ENCODE assay signal across 24 cellular contexts in the genomic region with DNA sequence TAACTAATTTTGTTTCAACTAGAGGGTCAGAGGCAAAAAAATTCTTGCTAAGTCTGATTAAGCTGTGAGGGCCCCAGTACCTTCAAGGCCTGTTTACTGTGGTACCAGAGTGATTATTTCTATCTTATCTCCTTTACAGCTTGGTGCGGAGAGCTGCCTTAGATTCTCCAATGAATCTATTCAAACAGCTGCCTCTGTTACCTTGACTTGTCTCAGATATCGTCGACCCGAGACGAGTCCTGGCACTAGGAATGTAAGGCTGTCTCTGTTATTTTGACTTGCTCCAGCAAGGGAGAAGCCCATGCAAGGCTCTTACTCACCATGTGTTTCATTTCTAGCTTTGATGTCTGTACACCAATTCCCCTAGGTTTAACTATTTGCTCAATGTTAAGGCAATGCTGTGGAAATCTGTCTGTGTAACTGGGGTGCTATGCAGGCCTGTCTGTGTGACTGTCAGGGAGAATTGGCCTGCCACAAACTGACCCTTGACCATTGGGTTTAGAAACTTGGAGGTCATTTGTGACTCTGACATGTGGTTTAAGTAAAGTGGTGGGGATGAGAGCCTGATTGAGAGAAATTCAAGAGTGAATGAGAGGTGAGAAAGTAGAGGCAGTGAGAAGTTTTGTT. TPM values are rescaled to one million over a fixed set of nuclear protein-coding genes. Genes with fewer than 3 reads are reported as not detected.
DNase-seq lines count a peak whose midpoint lies in the region; ATAC-seq, FAIRE-seq and TF ChIP-seq lines count a peak whose summit lies in the region.
"Had no signal": no experiment of that assay in that cellular context is flagged by ENCODE, and none has a peak within 500 bp of the region (broad histone marks: within the 10 kb centered on the region; RNA-seq: fewer than 3 reads in every experiment).

No MANE protein-coding gene starts in this region.

- intact Hi-C loops in HepG2 (cut with micrococcal nuclease; ENCODE audit: unreplicated experiment), result no loop called here

- H3K9me3 ChIP-seq in astrocyte (ENCODE audit: insufficient read depth, low read depth, low read length) (no peaks in the 10 kb centered on the region), HepG2 (ENCODE audit: low read length) (no peaks in the 10 kb centered on the region), smooth muscle cell (replicated peaks; ENCODE audit: low read depth) (no peaks in the 10 kb centered on the region), osteoblast (ENCODE audit: low read depth, low read length) (no peaks in the 10 kb centered on the region)
- H3K9me3 ChIP-seq: BE2C, Peyer's patch, SJCRH30 had no signal

- H2AFZ ChIP-seq in astrocyte (ENCODE audit: low read depth, low read length) (no peak overlapping the region), HepG2 (ENCODE audit: low read length) (peak overlapping the region; percentile 59), smooth muscle cell (ENCODE audit: low read depth) (peak overlapping the region; percentile 54), osteoblast (ENCODE audit: low read length) (no peak overlapping the region)

- peaks cover 2% of the 10 kb centered on the region for H3K36me3 Mint-ChIP-seq in astrocyte (ENCODE audit: low read depth, unreplicated experiment)
- H3K36me3 Mint-ChIP-seq: CD4-positive, CD25-positive, alpha-beta regulatory T cell had no signal

- no TSS peak for BruUV-seq in HepG2 (replicated peaks; lab: Mats Ljungman, UMichigan)

- H3K27me3 ChIP-seq in astrocyte (ENCODE audit: insufficient read depth, low read length) (no peaks in the 10 kb centered on the region), HepG2 (ENCODE audit: control insufficient read depth in 1 of 2, insufficient read depth in 2 of 2, low read length in 2 of 2) (peaks cover 0 to under 1% of the 10 kb centered on the region in 2 experiments; a peak in 1 of 5 replicates), smooth muscle cell (ENCODE audit: low read depth) (no peaks in the 10 kb centered on the region), osteoblast (ENCODE audit: insufficient read depth, low read length) (peaks cover 4% of the 10 kb centered on the region)
- H3K27me3 ChIP-seq: BE2C, Peyer's patch, SJCRH30 had no signal

- H3K79me2 ChIP-seq in astrocyte (ENCODE audit: insufficient read depth, low read length) (no peaks in the 10 kb centered on the region), HepG2 (ENCODE audit: insufficient read depth, low read length) (no peaks in the 10 kb centered on the region), smooth muscle cell (ENCODE audit: low read depth) (no peaks in the 10 kb centered on the region), osteoblast (ENCODE audit: insufficient read depth, low read length) (no peaks in the 10 kb centered on the region)

- CTCF ChIA-PET in HepG2 (lab: Yijun Ruan, JAX; ENCODE audit: low intra/inter-chr PET ratio, low total read pairs), result no interaction called here

- in situ Hi-C loops in HepG2 (cut with HindIII; ENCODE audit: extremely low pct_ligation_motif_present, low pct_unique_long_range_greater_than_20kb), result no loop called here

- no peak for TF ChIP-seq EP300 in HepG2 (IDR thresholded peaks at IDR 0.05; ENCODE audit: low read depth in 2 of 2, low read length in 2 of 2)
- no peak for TF ChIP-seq EP300 in HepG2 (CRISPR knock-in tag; IDR thresholded peaks at IDR 0.05; ENCODE audit: borderline replicate concordance)

- no peak for FAIRE-seq in astrocyte (lab: Jason Lieb, UNC)
- FAIRE-seq in HepG2 (lab: Jason Lieb, UNC), result no peak
- FAIRE-seq: GM12891 had no signal

- H3K9me3 Mint-ChIP-seq in astrocyte (ENCODE audit: unreplicated experiment), result no peaks in the 10 kb centered on the region

- peaks cover 16% of the 10 kb centered on the region for H3K4me1 Mint-ChIP-seq in astrocyte (ENCODE audit: low read depth, unreplicated experiment)

- H3K36me3 ChIP-seq in astrocyte (ENCODE audit: insufficient read depth, low read length), result no peaks in the 10 kb centered on the region
- H3K36me3 ChIP-seq in HepG2 (replicated peaks in 1 of 2; ENCODE audit: control insufficient read depth in 1 of 2, insufficient read depth in 2 of 2, low read length in 2 of 2), result no peaks in the 10 kb centered on the region
- H3K36me3 ChIP-seq in smooth muscle cell (ENCODE audit: low read depth), result no peaks in the 10 kb centered on the region
- H3K36me3 ChIP-seq in osteoblast (ENCODE audit: insufficient read depth, low read length), result no peaks in the 10 kb centered on the region
- H3K36me3 ChIP-seq: BE2C, Peyer's patch, SJCRH30 had no signal

- POLR2A ChIA-PET in HepG2 (lab: Yijun Ruan, JAX), result interaction anchor here (1.0 to 1.5 kb wide), 6 partner anchors 10 to 830 kb away, joined by 3 to 4 read pairs (median 4); a partner anchor contains a TSS

- no peak overlapping the region for H3K4me2 ChIP-seq in astrocyte (ENCODE audit: low read length)
- peak overlapping the region; percentile 56 for H3K4me2 ChIP-seq in HepG2 (ENCODE audit: low read depth, low read length)
- no peak overlapping the region for H3K4me2 ChIP-seq in smooth muscle cell
- H3K4me2 ChIP-seq in osteoblast (ENCODE audit: insufficient read depth, low read length), result no peak overlapping the region

- TF ChIP-seq CTCF in astrocyte (IDR thresholded peaks at IDR 0.05; ENCODE audit: insufficient read depth, low read depth, low read length) (no peak), HepG2 (CRISPR knock-in tag; IDR thresholded peaks at IDR 0.05) (no peak), smooth muscle cell (IDR thresholded peaks at IDR 0.05; ENCODE audit: borderline replicate concordance, insufficient read depth, poor library complexity, severe bottlenecking) (no peak), osteoblast (IDR thresholded peaks at IDR 0.05; ENCODE audit: extremely low read depth, low read depth, low read length) (no peak)

- peak overlapping the region; percentile 10 for H3K27ac Mint-ChIP-seq in astrocyte (ENCODE audit: unreplicated experiment)
- H3K27ac Mint-ChIP-seq: CD4-positive, CD25-positive, alpha-beta regulatory T cell had no signal

- H3K9ac ChIP-seq in astrocyte (ENCODE audit: low read length) (no peak overlapping the region), HepG2 (ENCODE audit: insufficient read depth, low read depth, low read length) (no peak overlapping the region), smooth muscle cell (ENCODE audit: low read depth) (no peak overlapping the region)

- H3K27ac ChIP-seq in astrocyte (ENCODE audit: low read depth, low read length), result no peak overlapping the region
- peak overlapping the region; percentile 9 for H3K27ac ChIP-seq in HepG2 (ENCODE audit: extremely low read length, insufficient read depth, low read length)
- H3K27ac ChIP-seq in smooth muscle cell (ENCODE audit: low read depth), result no peak overlapping the region
- no peak overlapping the region for H3K27ac ChIP-seq in osteoblast (ENCODE audit: low read depth, low read length)
- H3K27ac ChIP-seq: Peyer's patch, SJCRH30 had no signal

- TF ChIP-seq RAD21 in HepG2 (CRISPR knock-in tag; IDR thresholded peaks at IDR 0.05), result no peak

- ATAC-seq in HepG2, result peak; percentile 23; the same call in 2 of the 3 replicates
- no peak for ATAC-seq in GM21737 (IDR thresholded peaks at IDR 0.05; ENCODE audit: unreplicated experiment)

- H3F3A ChIP-seq in smooth muscle cell (ENCODE audit: low read depth), result no peaks in the 10 kb centered on the region

- H3K4me1 ChIP-seq in astrocyte (ENCODE audit: insufficient read depth, low read length) (no peaks in the 10 kb centered on the region), HepG2 (ENCODE audit: insufficient read depth, low read length) (peaks cover 44% of the 10 kb centered on the region), smooth muscle cell (ENCODE audit: low read depth) (no peaks in the 10 kb centered on the region), osteoblast (ENCODE audit: insufficient read depth, low read length) (peaks cover 3% of the 10 kb centered on the region)
- H3K4me1 ChIP-seq: BE2C, Peyer's patch, SJCRH30 had no signal

- H3K4me3 ChIP-seq in astrocyte (ENCODE audit: insufficient read depth, low read depth, low read length) (no peak overlapping the region), HepG2 (replicated peaks in 1 of 3; ENCODE audit: insufficient read depth in 1 of 3, low read depth in 2 of 3, low read length in 3 of 3) (no peak overlapping the region), smooth muscle cell (no peak overlapping the region), osteoblast (ENCODE audit: insufficient read depth, low read length) (no peak overlapping the region)
- H3K4me3 ChIP-seq: Peyer's patch, SJCRH30 had no signal

- DNase-seq in LHCN-M2 (ENCODE audit: low read depth), result peak; percentile 37
- DNase-seq in astrocyte (ENCODE audit: low read depth), result no peak
- DNase-seq in HepG2 (ENCODE audit: low spot score), result no peak
- no peak for DNase-seq in smooth muscle cell (lab: John Stamatoyannopoulos, UW; ENCODE audit: unreplicated experiment)
- DNase-seq in ureter (ENCODE audit: low spot score), result no peak
- no peak for DNase-seq in osteoblast (ENCODE audit: insufficient read length, low spot score, missing footprints)
- DNase-seq: BE2C; CD4-positive, CD25-positive, alpha-beta regulatory T cell; COR-L47; DMS 273 treated with DMSO at 0.1 percent for 48 hours; DND-41; GOT3; HCEC 1CT; MV-4-11; NCI-H1105 treated with DMSO at 0.1 percent for 48 hours; NCI-H1694 treated with DMSO at 0.1 percent for 48 hours; NCI-H2081 treated with DMSO at 0.1 percent for 48 hours; NCI-H2171 treated with DMSO at 0.1 percent for 48 hours; NCI-H524 treated with DMSO at 0.1 percent for 48 hours; NCI-H82; Peyer's patch; SJCRH30 had no signal

- no peak overlapping the region for H3K4me3 Mint-ChIP-seq in astrocyte (ENCODE audit: unreplicated experiment)

- under 1% methylated on average over 5 of the region's 5 CpGs for WGBS in HepG2 (ENCODE audit: low lambda C conversion rate)
- 64% methylated on average over 5 of the region's 5 CpGs for WGBS in smooth muscle cell (ENCODE audit: low lambda C conversion rate)

- H4K20me1 ChIP-seq in astrocyte (ENCODE audit: insufficient read depth, low read length) (no peaks in the 10 kb centered on the region), HepG2 (ENCODE audit: insufficient read depth, low read length) (no peaks in the 10 kb centered on the region), smooth muscle cell (ENCODE audit: low read depth) (no peaks in the 10 kb centered on the region), osteoblast (ENCODE audit: insufficient read depth, low read length) (no peaks in the 10 kb centered on the region)

- peaks cover 3% of the 10 kb centered on the region for H3K27me3 Mint-ChIP-seq in astrocyte (ENCODE audit: low read depth, unreplicated experiment)

- no peak for TF ChIP-seq POLR2A in HepG2 (IDR thresholded peaks at IDR 0.05; ENCODE audit: insufficient read depth in 1 of 2, low read depth in 2 of 2, low read length in 2 of 2)

RNA-seq across cellular contexts. Expression of a gene that starts 10.4 kb away (rescaled TPM):
- total RNA-seq in LHCN-M2 (2014; rRNA removed) (8.4 and 8.9 TPM in 2 replicates), astrocyte (5.2 TPM in 2 replicates), HepG2 (2016; rRNA removed; fragmentation: Illumina TruSeq; extraction: Trizol) (10.0 and 11.0 TPM in 2 replicates), smooth muscle cell (5.3 and 6.5 TPM in 2 replicates), ureter (2.9 TPM), osteoblast (9.8 and 11.5 TPM in 2 replicates)
- 6.7 TPM for polyA plus RNA-seq in LHCN-M2 (2012)
- 3.2 and 3.3 TPM in 2 replicates for total RNA-seq in HepG2 (2016; cell fraction: cytosol; rRNA removed; fragmentation: Illumina TruSeq; extraction: Trizol; ENCODE audit: low read depth)
- 10.6 and 12.0 TPM in 2 replicates for total RNA-seq in HepG2 (2016; cell fraction: insoluble cytoplasmic fraction; rRNA removed; fragmentation: Illumina TruSeq; extraction: Trizol)
- total RNA-seq in HepG2 (2016; cell fraction: membrane; rRNA removed; fragmentation: Illumina TruSeq; extraction: Trizol), result 5.3 and 5.7 TPM in 2 replicates
- total RNA-seq in HepG2 (2016; cell fraction: nucleus; rRNA removed; fragmentation: Illumina TruSeq; extraction: Trizol), result 3.6 and 4.7 TPM in 2 replicates
- polyA plus RNA-seq in HepG2 (2011; rRNA removed) (2.9 and 3.0 TPM in 2 replicates), smooth muscle cell (5.4 and 7.7 TPM in 2 replicates)
- polyA plus RNA-seq in HepG2 (2011; cell fraction: cytosol; rRNA removed), result 3.5 and 3.9 TPM in 2 replicates
- 2.3 TPM in 2 replicates for polyA plus RNA-seq in HepG2 (2011; cell fraction: nucleus; rRNA removed)
- polyA plus RNA-seq in HepG2 (2012), result 2.4 and 3.6 TPM in 2 replicates
- polyA plus RNA-seq in HepG2 (2016; cell fraction: cytosol; fragmentation: Illumina TruSeq; extraction: Trizol; ENCODE audit: low read depth), result 2.5 and 3.0 TPM in 2 replicates
- polyA plus RNA-seq in HepG2 (2016; cell fraction: insoluble cytoplasmic fraction; fragmentation: Illumina TruSeq; extraction: Trizol; ENCODE audit: low read depth), result 10.8 and 12.4 TPM in 2 replicates
- 3.5 and 4.2 TPM in 2 replicates for polyA plus RNA-seq in HepG2 (2016; cell fraction: membrane; fragmentation: Illumina TruSeq; extraction: Trizol; ENCODE audit: low read depth)
- polyA plus RNA-seq in HepG2 (2016; cell fraction: nucleus; fragmentation: Illumina TruSeq; extraction: Trizol; ENCODE audit: insufficient read depth, low read depth), result 7.2 and 7.7 TPM in 2 replicates
- polyA minus RNA-seq in HepG2 (2011; rRNA and poly(A)+ RNA removed; ENCODE audit: low replicate concordance), result 3.3 and 9.3 TPM in 2 replicates
- 1.8 and 2.4 TPM in 2 replicates for polyA minus RNA-seq in HepG2 (2011; cell fraction: cytosol; rRNA and poly(A)+ RNA removed)
- 1.2 and 1.7 TPM in 2 replicates for polyA minus RNA-seq in HepG2 (2011; cell fraction: nucleus; rRNA and poly(A)+ RNA removed)

RNA-seq across cellular contexts. Expression of a gene that starts 11.2 kb away (rescaled TPM):
- total RNA-seq in LHCN-M2 (2014; rRNA removed) (0.06 TPM in 1 of 2 replicates, not detected in the other), astrocyte (0.45 and 0.67 TPM in 2 replicates), HepG2 (2016; rRNA removed; fragmentation: Illumina TruSeq; extraction: Trizol) (0.11 and 0.64 TPM in 2 replicates), smooth muscle cell (0.94 TPM in 1 of 2 replicates, not detected in the other), ureter (2.8 TPM), osteoblast (under 0.01 TPM in 1 of 2 replicates, not detected in the other)
- 0.29 TPM for polyA plus RNA-seq in LHCN-M2 (2012)
- total RNA-seq in HepG2 (2016; cell fraction: cytosol; rRNA removed; fragmentation: Illumina TruSeq; extraction: Trizol; ENCODE audit: low read depth), result not detected in 2 replicates
- 0.41 TPM in 1 of 2 replicates, not detected in the other for total RNA-seq in HepG2 (2016; cell fraction: insoluble cytoplasmic fraction; rRNA removed; fragmentation: Illumina TruSeq; extraction: Trizol)
- total RNA-seq in HepG2 (2016; cell fraction: membrane; rRNA removed; fragmentation: Illumina TruSeq; extraction: Trizol), result 0.40 and 0.55 TPM in 2 replicates
- total RNA-seq in HepG2 (2016; cell fraction: nucleus; rRNA removed; fragmentation: Illumina TruSeq; extraction: Trizol), result 0.63 and 1.3 TPM in 2 replicates
- polyA plus RNA-seq in HepG2 (2011; rRNA removed) (1.4 TPM in 2 replicates), smooth muscle cell (1.4 and 3.3 TPM in 2 replicates)
- 0.38 and 0.76 TPM in 2 replicates for polyA plus RNA-seq in HepG2 (2011; cell fraction: cytosol; rRNA removed)
- 13.0 TPM in 2 replicates for polyA plus RNA-seq in HepG2 (2011; cell fraction: nucleus; rRNA removed)
- polyA plus RNA-seq in HepG2 (2012), result 3.2 and 3.3 TPM in 2 replicates
- polyA plus RNA-seq in HepG2 (2016; cell fraction: cytosol; fragmentation: Illumina TruSeq; extraction: Trizol; ENCODE audit: low read depth), result 0.88 and 0.94 TPM in 2 replicates
- 1.6 and 2.0 TPM in 2 replicates for polyA plus RNA-seq in HepG2 (2016; cell fraction: insoluble cytoplasmic fraction; fragmentation: Illumina TruSeq; extraction: Trizol; ENCODE audit: low read depth)
- 2.4 TPM in 2 replicates for polyA plus RNA-seq in HepG2 (2016; cell fraction: membrane; fragmentation: Illumina TruSeq; extraction: Trizol; ENCODE audit: low read depth)
- polyA plus RNA-seq in HepG2 (2016; cell fraction: nucleus; fragmentation: Illumina TruSeq; extraction: Trizol; ENCODE audit: insufficient read depth, low read depth), result 10.1 and 13.9 TPM in 2 replicates
- 0.35 and 0.42 TPM in 2 replicates for polyA minus RNA-seq in HepG2 (2011; rRNA and poly(A)+ RNA removed; ENCODE audit: low replicate concordance)
- polyA minus RNA-seq in HepG2 (2011; cell fraction: cytosol; rRNA and poly(A)+ RNA removed), result 0.69 TPM in 1 of 2 replicates, not detected in the other
- polyA minus RNA-seq in HepG2 (2011; cell fraction: nucleus; rRNA and poly(A)+ RNA removed), result 0.25 and 0.52 TPM in 2 replicates

RNA-seq across cellular contexts. Expression of a gene that starts 12.5 kb away (rescaled TPM):
- total RNA-seq in LHCN-M2 (2014; rRNA removed) (29.8 and 34.7 TPM in 2 replicates), astrocyte (68.7 and 70.1 TPM in 2 replicates), HepG2 (2016; rRNA removed; fragmentation: Illumina TruSeq; extraction: Trizol) (7.5 and 18.1 TPM in 2 replicates), smooth muscle cell (22.2 and 23.0 TPM in 2 replicates), ureter (121 TPM), osteoblast (27.5 and 30.1 TPM in 2 replicates)
- 71.0 TPM for polyA plus RNA-seq in LHCN-M2 (2012)
- total RNA-seq in HepG2 (2016; cell fraction: cytosol; rRNA removed; fragmentation: Illumina TruSeq; extraction: Trizol; ENCODE audit: low read depth), result 5.4 and 6.0 TPM in 2 replicates
- total RNA-seq in HepG2 (2016; cell fraction: insoluble cytoplasmic fraction; rRNA removed; fragmentation: Illumina TruSeq; extraction: Trizol), result 6.5 and 17.9 TPM in 2 replicates
- 4.1 and 4.3 TPM in 2 replicates for total RNA-seq in HepG2 (2016; cell fraction: membrane; rRNA removed; fragmentation: Illumina TruSeq; extraction: Trizol)
- 22.6 and 23.3 TPM in 2 replicates for total RNA-seq in HepG2 (2016; cell fraction: nucleus; rRNA removed; fragmentation: Illumina TruSeq; extraction: Trizol)
- polyA plus RNA-seq in HepG2 (2011; rRNA removed) (44.0 and 45.8 TPM in 2 replicates), smooth muscle cell (22.5 and 39.8 TPM in 2 replicates)
- polyA plus RNA-seq in HepG2 (2011; cell fraction: cytosol; rRNA removed), result 13.6 and 15.3 TPM in 2 replicates
- 155 and 167 TPM in 2 replicates for polyA plus RNA-seq in HepG2 (2011; cell fraction: nucleus; rRNA removed)
- 24.1 and 28.4 TPM in 2 replicates for polyA plus RNA-seq in HepG2 (2012)
- 2.5 and 3.2 TPM in 2 replicates for polyA plus RNA-seq in HepG2 (2016; cell fraction: cytosol; fragmentation: Illumina TruSeq; extraction: Trizol; ENCODE audit: low read depth)
- polyA plus RNA-seq in HepG2 (2016; cell fraction: insoluble cytoplasmic fraction; fragmentation: Illumina TruSeq; extraction: Trizol; ENCODE audit: low read depth), result 10.4 and 12.2 TPM in 2 replicates
- polyA plus RNA-seq in HepG2 (2016; cell fraction: membrane; fragmentation: Illumina TruSeq; extraction: Trizol; ENCODE audit: low read depth), result 3.3 and 4.5 TPM in 2 replicates
- polyA plus RNA-seq in HepG2 (2016; cell fraction: nucleus; fragmentation: Illumina TruSeq; extraction: Trizol; ENCODE audit: insufficient read depth, low read depth), result 77.6 and 81.7 TPM in 2 replicates
- 79.0 and 84.0 TPM in 2 replicates for polyA minus RNA-seq in HepG2 (2011; rRNA and poly(A)+ RNA removed; ENCODE audit: low replicate concordance)
- 14.2 and 16.6 TPM in 2 replicates for polyA minus RNA-seq in HepG2 (2011; cell fraction: cytosol; rRNA and poly(A)+ RNA removed)
- polyA minus RNA-seq in HepG2 (2011; cell fraction: nucleus; rRNA and poly(A)+ RNA removed), result 40.5 and 43.0 TPM in 2 replicates

RNA-seq across cellular contexts. Expression of a gene that starts 13.4 kb away (rescaled TPM):
- total RNA-seq in LHCN-M2 (2014; rRNA removed), result 15.5 and 19.3 TPM in 2 replicates
- 8.9 TPM for polyA plus RNA-seq in LHCN-M2 (2012)
- total RNA-seq in astrocyte, result 25.6 and 33.0 TPM in 2 replicates
- total RNA-seq in HepG2 (2016; rRNA removed; fragmentation: Illumina TruSeq; extraction: Trizol), result 20.1 and 39.2 TPM in 2 replicates
- total RNA-seq in HepG2 (2016; cell fraction: cytosol; rRNA removed; fragmentation: Illumina TruSeq; extraction: Trizol; ENCODE audit: low read depth), result 5.6 and 9.7 TPM in 2 replicates
- total RNA-seq in HepG2 (2016; cell fraction: insoluble cytoplasmic fraction; rRNA removed; fragmentation: Illumina TruSeq; extraction: Trizol), result 19.2 and 37.8 TPM in 2 replicates
- total RNA-seq in HepG2 (2016; cell fraction: membrane; rRNA removed; fragmentation: Illumina TruSeq; extraction: Trizol), result 16.4 and 20.0 TPM in 2 replicates
- 35.4 and 44.6 TPM in 2 replicates for total RNA-seq in HepG2 (2016; cell fraction: nucleus; rRNA removed; fragmentation: Illumina TruSeq; extraction: Trizol)
- polyA plus RNA-seq in HepG2 (2011; rRNA removed), result 61.8 and 79.3 TPM in 2 replicates
- 49.1 and 57.1 TPM in 2 replicates for polyA plus RNA-seq in HepG2 (2011; cell fraction: cytosol; rRNA removed)
- 64.9 and 74.8 TPM in 2 replicates for polyA plus RNA-seq in HepG2 (2011; cell fraction: nucleus; rRNA removed)
- polyA plus RNA-seq in HepG2 (2012), result 26.9 and 27.6 TPM in 2 replicates
- 6.6 and 9.2 TPM in 2 replicates for polyA plus RNA-seq in HepG2 (2016; cell fraction: cytosol; fragmentation: Illumina TruSeq; extraction: Trizol; ENCODE audit: low read depth)
- polyA plus RNA-seq in HepG2 (2016; cell fraction: insoluble cytoplasmic fraction; fragmentation: Illumina TruSeq; extraction: Trizol; ENCODE audit: low read depth), result 22.9 and 24.6 TPM in 2 replicates
- 13.8 and 16.0 TPM in 2 replicates for polyA plus RNA-seq in HepG2 (2016; cell fraction: membrane; fragmentation: Illumina TruSeq; extraction: Trizol; ENCODE audit: low read depth)
- polyA plus RNA-seq in HepG2 (2016; cell fraction: nucleus; fragmentation: Illumina TruSeq; extraction: Trizol; ENCODE audit: insufficient read depth, low read depth), result 77.3 and 84.1 TPM in 2 replicates
- polyA minus RNA-seq in HepG2 (2011; rRNA and poly(A)+ RNA removed; ENCODE audit: low replicate concordance), result 61.4 and 89.7 TPM in 2 replicates
- 17.0 and 18.1 TPM in 2 replicates for polyA minus RNA-seq in HepG2 (2011; cell fraction: cytosol; rRNA and poly(A)+ RNA removed)
- 28.8 and 29.7 TPM in 2 replicates for polyA minus RNA-seq in HepG2 (2011; cell fraction: nucleus; rRNA and poly(A)+ RNA removed)
- total RNA-seq in smooth muscle cell, result 13.3 and 17.5 TPM in 2 replicates
- 15.7 and 17.8 TPM in 2 replicates for polyA plus RNA-seq in smooth muscle cell
- total RNA-seq in ureter, result 19.0 TPM
- 6.5 and 8.3 TPM in 2 replicates for total RNA-seq in osteoblast

RNA-seq across cellular contexts. Expression of a gene that starts 23.9 kb away (rescaled TPM):
- 1.3 and 2.4 TPM in 2 replicates for total RNA-seq in LHCN-M2 (2014; rRNA removed)
- polyA plus RNA-seq in LHCN-M2 (2012), result 1.1 TPM
- total RNA-seq in astrocyte, result 10.4 and 13.3 TPM in 2 replicates
- total RNA-seq in HepG2 (2016; rRNA removed; fragmentation: Illumina TruSeq; extraction: Trizol), result 3.1 and 11.5 TPM in 2 replicates
- total RNA-seq in HepG2 (2016; cell fraction: cytosol; rRNA removed; fragmentation: Illumina TruSeq; extraction: Trizol; ENCODE audit: low read depth), result 10.1 and 11.4 TPM in 2 replicates
- 2.7 and 10.8 TPM in 2 replicates for total RNA-seq in HepG2 (2016; cell fraction: insoluble cytoplasmic fraction; rRNA removed; fragmentation: Illumina TruSeq; extraction: Trizol)
- 8.3 and 8.6 TPM in 2 replicates for total RNA-seq in HepG2 (2016; cell fraction: membrane; rRNA removed; fragmentation: Illumina TruSeq; extraction: Trizol)
- 10.1 and 19.2 TPM in 2 replicates for total RNA-seq in HepG2 (2016; cell fraction: nucleus; rRNA removed; fragmentation: Illumina TruSeq; extraction: Trizol)
- 10.0 and 11.5 TPM in 2 replicates for polyA plus RNA-seq in HepG2 (2011; rRNA removed)
- 2.6 and 4.0 TPM in 2 replicates for polyA plus RNA-seq in HepG2 (2011; cell fraction: cytosol; rRNA removed)
- polyA plus RNA-seq in HepG2 (2011; cell fraction: nucleus; rRNA removed), result 57.8 and 67.9 TPM in 2 replicates
- polyA plus RNA-seq in HepG2 (2012), result 6.6 and 13.6 TPM in 2 replicates
- polyA plus RNA-seq in HepG2 (2016; cell fraction: cytosol; fragmentation: Illumina TruSeq; extraction: Trizol; ENCODE audit: low read depth), result 13.9 and 14.0 TPM in 2 replicates
- polyA plus RNA-seq in HepG2 (2016; cell fraction: insoluble cytoplasmic fraction; fragmentation: Illumina TruSeq; extraction: Trizol; ENCODE audit: low read depth), result 3.1 and 5.1 TPM in 2 replicates
- 9.9 and 10.7 TPM in 2 replicates for polyA plus RNA-seq in HepG2 (2016; cell fraction: membrane; fragmentation: Illumina TruSeq; extraction: Trizol; ENCODE audit: low read depth)
- 58.3 and 58.6 TPM in 2 replicates for polyA plus RNA-seq in HepG2 (2016; cell fraction: nucleus; fragmentation: Illumina TruSeq; extraction: Trizol; ENCODE audit: insufficient read depth, low read depth)
- polyA minus RNA-seq in HepG2 (2011; rRNA and poly(A)+ RNA removed; ENCODE audit: low replicate concordance), result 1.8 and 2.1 TPM in 2 replicates
- 0.30 and 0.88 TPM in 2 replicates for polyA minus RNA-seq in HepG2 (2011; cell fraction: cytosol; rRNA and poly(A)+ RNA removed)
- polyA minus RNA-seq in HepG2 (2011; cell fraction: nucleus; rRNA and poly(A)+ RNA removed), result 6.0 and 7.3 TPM in 2 replicates
- total RNA-seq in smooth muscle cell, result 3.6 and 5.6 TPM in 2 replicates
- 4.3 and 8.2 TPM in 2 replicates for polyA plus RNA-seq in smooth muscle cell
- total RNA-seq in ureter, result 26.3 TPM
- 0.29 and 0.36 TPM in 2 replicates for total RNA-seq in osteoblast

Comparison
In these comparisons a context has a peak if more than half of its experiments do, and no peak if none do; other contexts are left out.
1. H2AFZ ChIP-seq: peak in HepG2 (single experiment) and smooth muscle cell (single experiment); none in astrocyte (single experiment) and osteoblast (single experiment).